ENCODE assay signal across 29 cellular contexts in genomic region chr10:52807803-52808202, GRCh38. TPM values are rescaled to one million over a fixed set of nuclear protein-coding genes. Genes with fewer than 3 reads are reported as not detected.
"Had no signal": no experiment of that assay in that cellular context is flagged by ENCODE, and none has a peak within 500 bp of the region (broad histone marks: within the 10 kb centered on the region; RNA-seq: fewer than 3 reads in every experiment).

No MANE protein-coding gene starts in this region.

- H3K4me3 ChIP-seq: colonic mucosa, dorsolateral prefrontal cortex, hepatocyte, lower lobe of right lung, right lobe of liver, skin epidermis, transverse colon had no signal

- H3K4me3 Mint-ChIP-seq: activated CD4-positive, alpha-beta memory T cell treated with anti-CD3 and anti-CD28 coated beads, Interleukin-2, amount 10 ng/mL, durations not matched to agents 7 days and 5 days; activated CD4-positive, alpha-beta T cell treated with anti-CD3 and anti-CD28 coated beads, Interleukin-2, amount 10 ng/mL, durations not matched to agents 24 days and 14 days; activated naive CD4-positive, alpha-beta T cell treated with anti-CD3 and anti-CD28 coated beads for 36 hours; activated naive CD8-positive, alpha-beta T cell treated with anti-CD3 and anti-CD28 coated beads, Interleukin-2, amount 10 ng/mL, durations not matched to agents 7 days and 5 days; activated T-cell treated with anti-CD3 and anti-CD28 coated beads, Interleukin-2, amount 50 U/mL, for 72 hours; effector memory CD8-positive, alpha-beta T cell; immature natural killer cell; naive B cell; stimulated activated memory B cell treated with anti-CD40 and anti-IgM and Interleukin-4, amounts not matched to agents 10 μg/mL and 1 μg/mL and 100 μg/mL, for 72 hours had no signal

- H3K27me3 ChIP-seq: colonic mucosa, hepatocyte, right lobe of liver, transverse colon had no signal

- H3K9me3 ChIP-seq: colonic mucosa, lower lobe of right lung, right lobe of liver, transverse colon had no signal

- ATAC-seq: activated T-cell treated with anti-CD3 and anti-CD28 coated beads, Interleukin-2, amount 50 U/mL, for 72 hours; effector memory CD8-positive, alpha-beta T cell; esophagus mucosa; left lobe of liver; lower lobe of right lung; right lobe of liver; stimulated activated memory B cell treated with anti-CD40 and anti-IgM and Interleukin-4, amounts not matched to agents 10 μg/mL and 1 μg/mL and 100 μg/mL, for 72 hours had no signal

- H3K9me3 Mint-ChIP-seq: activated CD4-positive, alpha-beta memory T cell treated with anti-CD3 and anti-CD28 coated beads, Interleukin-2, amount 10 ng/mL, durations not matched to agents 7 days and 5 days; activated CD4-positive, alpha-beta T cell treated with anti-CD3 and anti-CD28 coated beads, Interleukin-2, amount 10 ng/mL, durations not matched to agents 24 days and 14 days; activated naive CD8-positive, alpha-beta T cell treated with anti-CD3 and anti-CD28 coated beads, Interleukin-2, amount 10 ng/mL, durations not matched to agents 7 days and 5 days; stimulated activated memory B cell treated with anti-CD40 and anti-IgM and Interleukin-4, amounts not matched to agents 10 μg/mL and 1 μg/mL and 100 μg/mL, for 72 hours had no signal

- H3K36me3 Mint-ChIP-seq: activated naive CD8-positive, alpha-beta T cell treated with anti-CD3 and anti-CD28 coated beads, Interleukin-2, amount 10 ng/mL, durations not matched to agents 7 days and 5 days; immature natural killer cell; naive B cell; stimulated activated memory B cell treated with anti-CD40 and anti-IgM and Interleukin-4, amounts not matched to agents 10 μg/mL and 1 μg/mL and 100 μg/mL, for 72 hours had no signal

- H3K36me3 ChIP-seq: colonic mucosa, lower lobe of right lung, right lobe of liver, transverse colon had no signal

- H3K27me3 Mint-ChIP-seq: activated CD4-positive, alpha-beta memory T cell treated with anti-CD3 and anti-CD28 coated beads, Interleukin-2, amount 10 ng/mL, durations not matched to agents 7 days and 5 days; activated CD4-positive, alpha-beta T cell treated with anti-CD3 and anti-CD28 coated beads, Interleukin-2, amount 10 ng/mL, durations not matched to agents 24 days and 14 days; activated naive CD8-positive, alpha-beta T cell treated with anti-CD3 and anti-CD28 coated beads, Interleukin-2, amount 10 ng/mL, durations not matched to agents 7 days and 5 days; effector memory CD8-positive, alpha-beta T cell; naive B cell; stimulated activated memory B cell treated with anti-CD40 and anti-IgM and Interleukin-4, amounts not matched to agents 10 μg/mL and 1 μg/mL and 100 μg/mL, for 72 hours had no signal

- H3K4me1 Mint-ChIP-seq: activated CD4-positive, alpha-beta memory T cell treated with anti-CD3 and anti-CD28 coated beads, Interleukin-2, amount 10 ng/mL, durations not matched to agents 7 days and 5 days; activated CD4-positive, alpha-beta T cell treated with anti-CD3 and anti-CD28 coated beads, Interleukin-2, amount 10 ng/mL, durations not matched to agents 24 days and 14 days; activated naive CD8-positive, alpha-beta T cell treated with anti-CD3 and anti-CD28 coated beads, Interleukin-2, amount 10 ng/mL, durations not matched to agents 7 days and 5 days; immature natural killer cell; naive B cell; stimulated activated memory B cell treated with anti-CD40 and anti-IgM and Interleukin-4, amounts not matched to agents 10 μg/mL and 1 μg/mL and 100 μg/mL, for 72 hours had no signal

- H3K27ac Mint-ChIP-seq: activated CD4-positive, alpha-beta memory T cell treated with anti-CD3 and anti-CD28 coated beads, Interleukin-2, amount 10 ng/mL, durations not matched to agents 7 days and 5 days; activated CD4-positive, alpha-beta T cell treated with anti-CD3 and anti-CD28 coated beads, Interleukin-2, amount 10 ng/mL, durations not matched to agents 24 days and 14 days; activated naive CD4-positive, alpha-beta T cell treated with anti-CD3 and anti-CD28 coated beads for 36 hours; activated naive CD8-positive, alpha-beta T cell treated with anti-CD3 and anti-CD28 coated beads, Interleukin-2, amount 10 ng/mL, durations not matched to agents 7 days and 5 days; activated T-cell treated with anti-CD3 and anti-CD28 coated beads, Interleukin-2, amount 50 U/mL, for 72 hours; effector memory CD8-positive, alpha-beta T cell; immature natural killer cell; naive B cell; stimulated activated memory B cell treated with anti-CD40 and anti-IgM and Interleukin-4, amounts not matched to agents 10 μg/mL and 1 μg/mL and 100 μg/mL, for 72 hours had no signal

- DNase-seq: activated CD4-positive, alpha-beta memory T cell treated with anti-CD3 and anti-CD28 coated beads, Interleukin-2, amount 10 ng/mL, durations not matched to agents 7 days and 5 days; activated CD4-positive, alpha-beta T cell treated with anti-CD3 and anti-CD28 coated beads, Interleukin-2, amount 10 ng/mL, durations not matched to agents 24 days and 14 days; activated effector memory CD4-positive, alpha-beta T cell treated with Interleukin-2 at 50 U/mL for 16 hours; activated naive CD4-positive, alpha-beta T cell treated with anti-CD3 and anti-CD28 coated beads for 36 hours; activated naive CD8-positive, alpha-beta T cell treated with anti-CD3 and anti-CD28 coated beads, Interleukin-2, amount 10 ng/mL, durations not matched to agents 7 days and 5 days; activated T-cell treated with anti-CD3 and anti-CD28 coated beads, Interleukin-2, amount 50 U/mL, for 72 hours; amygdala; colonic mucosa; dorsolateral prefrontal cortex; effector memory CD8-positive, alpha-beta T cell; foreskin melanocyte; glutamatergic neuron; immature natural killer cell; lower lobe of right lung; mesendoderm; naive B cell; occipital lobe; posterior cingulate gyrus; right lobe of liver; transverse colon had no signal

RNA-seq across cellular contexts. Expression of gene MBL2, which starts 35.2 kb away (rescaled TPM):
- total RNA-seq: activated CD4-positive, alpha-beta memory T cell treated with anti-CD3 and anti-CD28 coated beads, Interleukin-2, amount 10 ng/mL, durations not matched to agents 7 days and 5 days; activated CD4-positive, alpha-beta T cell treated with anti-CD3 and anti-CD28 coated beads, Interleukin-2, amount 10 ng/mL, durations not matched to agents 24 days and 14 days; activated naive CD4-positive, alpha-beta T cell treated with anti-CD3 and anti-CD28 coated beads for 36 hours; activated naive CD8-positive, alpha-beta T cell treated with anti-CD3 and anti-CD28 coated beads, Interleukin-2, amount 10 ng/mL, durations not matched to agents 7 days and 5 days; activated T-cell treated with anti-CD3 and anti-CD28 coated beads, Interleukin-2, amount 50 U/mL, for 72 hours; bronchial epithelial cell; dorsolateral prefrontal cortex; endothelial cell of umbilical vein; esophagus mucosa; kidney epithelial cell; lower lobe of right lung; occipital lobe; temporal lobe; transverse colon had no signal
